ENCODE assay signal across 8 cellular contexts in the genomic region with DNA sequence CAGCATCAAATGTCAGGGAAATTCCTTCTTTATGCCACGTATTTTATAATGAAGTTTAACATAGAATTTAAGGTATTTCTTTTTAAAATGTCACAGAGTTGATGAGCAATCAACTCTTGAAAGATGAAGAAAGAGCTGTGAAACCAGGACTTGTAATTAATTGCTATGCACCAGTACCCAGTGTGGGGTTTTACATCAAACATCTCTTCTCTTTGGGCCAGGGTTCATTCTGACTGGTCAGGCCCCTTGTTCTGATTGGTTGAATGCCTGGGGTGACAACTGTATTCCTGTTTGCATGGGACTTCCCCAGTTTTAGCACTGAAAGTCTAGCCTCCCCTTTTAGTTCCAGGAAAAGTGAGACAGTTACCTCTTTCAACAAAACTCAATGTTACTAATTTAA.
A peak's percentile ranks its signal among the peaks of the same experiment; 100 is the strongest.
DNase-seq lines count a peak whose midpoint lies in the region; ATAC-seq lines count a peak whose summit lies in the region.

No MANE protein-coding gene starts in this region.

- peak; percentile 97 for ATAC-seq in HG02678 (IDR thresholded peaks at IDR 0.05; ENCODE audit: unreplicated experiment)

- DNase-seq in activated CD4-positive, alpha-beta T cell treated with anti-CD3 and anti-CD28 coated beads, Interleukin-2, amount 50 U/mL, for 48 hours = peak; percentile 13 to 38
- DNase-seq in activated CD4-positive, alpha-beta T cell treated with anti-CD3 and anti-CD28 coated beads for 4 hours = no peak
- DNase-seq in OCI-M1 (lab: John Stamatoyannopoulos, UW) (peak; percentile 15), NCI-H187 (lab: John Stamatoyannopoulos, UW) (no peak), NCI-H1417 treated with DMSO at 0.1 percent for 48 hours (lab: John Stamatoyannopoulos, UW) (no peak), GF-D8 (lab: John Stamatoyannopoulos, UW) (no peak)
- peak; percentile 38 for DNase-seq in stimulated activated CD8-positive, alpha-beta memory T cell treated with anti-CD3 and anti-CD28 coated beads, Interleukin-4, amount 100 ng/mL, for 48 hours

Comparison
In these comparisons a context has a peak if more than half of its experiments do, and no peak if none do; other contexts are left out.
1. DNase-seq: peak in activated CD4-positive, alpha-beta T cell treated with anti-CD3 and anti-CD28 coated beads, Interleukin-2, amount 50 U/mL, for 48 hours (2 of 2), OCI-M1 (single experiment) and stimulated activated CD8-positive, alpha-beta memory T cell treated with anti-CD3 and anti-CD28 coated beads, Interleukin-4, amount 100 ng/mL, for 48 hours (single experiment); none in activated CD4-positive, alpha-beta T cell treated with anti-CD3 and anti-CD28 coated beads for 4 hours (0 of 2), NCI-H187 (0 of 2), NCI-H1417 treated with DMSO at 0.1 percent for 48 hours (single experiment) and GF-D8 (single experiment).